Comparison of ENCODE assay signal across 12 cellular contexts in the genomic region with DNA sequence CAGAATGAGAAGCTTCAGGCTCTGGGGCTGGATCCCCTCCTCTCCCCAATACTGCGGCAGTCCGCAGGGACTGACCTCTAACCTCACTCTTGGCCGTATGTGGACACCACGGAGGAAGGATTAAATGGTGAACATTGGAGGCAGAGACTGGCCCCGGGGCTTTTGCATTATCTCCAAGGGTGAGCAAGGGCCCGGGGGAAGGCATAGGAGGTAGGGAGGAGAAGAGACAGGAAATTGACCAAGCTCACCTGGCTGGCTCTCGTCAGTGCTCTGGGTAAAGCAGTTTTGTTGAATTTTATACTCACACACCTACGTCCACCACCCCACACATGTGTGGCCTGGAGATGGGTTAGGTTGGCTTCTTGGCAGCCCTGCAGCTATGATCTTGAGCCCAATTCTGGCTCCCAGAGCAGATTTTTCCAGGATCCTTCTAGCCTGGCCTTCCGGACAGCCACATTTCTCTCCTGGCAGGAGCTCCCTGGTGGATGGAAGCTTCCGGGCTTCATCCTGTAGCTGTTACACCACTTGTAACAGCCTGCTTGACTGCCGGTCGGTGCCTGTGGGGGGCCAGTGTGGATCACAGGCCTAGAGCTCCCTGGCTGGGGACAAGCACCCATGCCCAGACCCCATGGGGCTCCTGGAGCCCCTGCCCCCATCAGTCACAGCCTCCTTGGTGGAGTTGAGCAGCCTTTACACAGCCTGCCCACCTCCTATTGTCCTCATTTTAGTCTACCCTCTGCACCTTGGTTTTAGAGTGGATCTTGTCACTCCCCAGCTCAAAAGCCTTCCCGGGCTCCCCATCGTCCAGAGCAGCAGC. TPM values are rescaled to one million over a fixed set of nuclear protein-coding genes. Genes with fewer than 3 reads are reported as not detected.
DNase-seq lines count a peak whose midpoint lies in the region; ATAC-seq and TF ChIP-seq lines count a peak whose summit lies in the region.
"Had no signal": no experiment of that assay in that cellular context is flagged by ENCODE, and none has a peak within 500 bp of the region (broad histone marks: within the 10 kb centered on the region; RNA-seq: fewer than 3 reads in every experiment).

No MANE protein-coding gene starts in this region.

- ATAC-seq in GM18907 (IDR thresholded peaks at IDR 0.05; ENCODE audit: unreplicated experiment) (peak; percentile 2), HG02885 (IDR thresholded peaks at IDR 0.05; ENCODE audit: poor library complexity, unreplicated experiment) (peak; percentile 0), GM19035 (IDR thresholded peaks at IDR 0.05; ENCODE audit: unreplicated experiment) (no peak)

- peak overlapping the region; percentile 78 for H3K27ac ChIP-seq in rectal smooth muscle tissue (ENCODE audit: low read depth, low read length)

- no peak overlapping the region for H3K4me3 Mint-ChIP-seq in chondrocyte (ENCODE audit: unreplicated experiment)

- H3K27ac Mint-ChIP-seq in chondrocyte (ENCODE audit: unreplicated experiment) = no peak overlapping the region
- H3K27ac Mint-ChIP-seq: activated T-cell treated with anti-CD3 and anti-CD28 coated beads, Interleukin-2, amount 50 U/mL, for 72 hours had no signal

- H3K27me3 Mint-ChIP-seq in chondrocyte (ENCODE audit: low read depth) = no peaks in the 10 kb centered on the region

- H3K9ac ChIP-seq in rectal smooth muscle tissue (ENCODE audit: low read length) = no peak overlapping the region

- H3K27me3 ChIP-seq in rectal smooth muscle tissue (ENCODE audit: control insufficient read depth, insufficient read depth, low read length) = no peaks in the 10 kb centered on the region

- TF ChIP-seq CTCF in chondrocyte (IDR thresholded peaks at IDR 0.05) = no peak

- peaks cover 11% of the 10 kb centered on the region for H3K36me3 Mint-ChIP-seq in chondrocyte (ENCODE audit: low read depth)

- no peak overlapping the region for H3K4me3 ChIP-seq in rectal smooth muscle tissue (ENCODE audit: low read length)

- peaks cover 40% of the 10 kb centered on the region for H3K4me1 ChIP-seq in rectal smooth muscle tissue (ENCODE audit: control insufficient read depth, insufficient read depth, low read length)

- DNase-seq in chondrocyte (ENCODE audit: low spot score) = peak; percentile 81
- no peak for DNase-seq in NCI-H748 (lab: John Stamatoyannopoulos, UW; ENCODE audit: unreplicated experiment)
- DNase-seq in DMS153 treated with DMSO at 0.1 percent for 48 hours (lab: John Stamatoyannopoulos, UW; ENCODE audit: unreplicated experiment) = no peak
- DNase-seq: cortex of kidney; NCI-H1105; NK-92 treated with Interleukin-12 subunit alpha and Interleukin-12 subunit beta, amount 100 ng/mL, for 24 hours had no signal

- H3K4me1 Mint-ChIP-seq in chondrocyte (ENCODE audit: low read depth) = peaks cover 33% of the 10 kb centered on the region

- no peaks in the 10 kb centered on the region for H3K9me3 Mint-ChIP-seq in chondrocyte (ENCODE audit: low read depth)
- H3K9me3 Mint-ChIP-seq: activated T-cell treated with anti-CD3 and anti-CD28 coated beads, Interleukin-2, amount 50 U/mL, for 72 hours had no signal

- H3K36me3 ChIP-seq in rectal smooth muscle tissue (ENCODE audit: control insufficient read depth, insufficient read depth, low read length) = peaks cover 11% of the 10 kb centered on the region

RNA-seq across cellular contexts. Expression of a gene that starts 7.6 kb away (rescaled TPM):
- total RNA-seq in chondrocyte = 114 to 215 TPM (median 208 TPM) in 3 replicates

RNA-seq across cellular contexts. Expression of a gene that starts 52.7 kb away (rescaled TPM):
- total RNA-seq in chondrocyte = not detected in 3 replicates
- total RNA-seq: Daoy had no signal
